In genomic region chr1:11041048-11041447, GRCh38 we compare ENCODE assay signal across 3 cellular contexts.
TF ChIP-seq lines count a peak whose summit lies in the region.

No MANE protein-coding gene starts in this region.

TF ChIP-seq in HEK293, 187 proteins besides CTCF, POLR2A, EP300 and RAD21:
- no peak for TF ChIP-seq KLF1 (tag by site-specific recombination; IDR thresholded peaks at IDR 0.05)
- no peak for TF ChIP-seq HOXA7 (CRISPR knock-in tag; IDR thresholded peaks at IDR 0.05; ENCODE audit: borderline replicate concordance)
- no peak for TF ChIP-seq ZNF707 (tag by site-specific recombination; IDR thresholded peaks at IDR 0.05)
- peak; percentile 96 for TF ChIP-seq ZNF366 (tag by site-specific recombination; conservative IDR thresholded peaks at IDR 0.05)
- TF ChIP-seq ZNF148 (tag by site-specific recombination; IDR thresholded peaks at IDR 0.05; ENCODE audit: borderline replicate concordance) = 0 out of 2 replicates have a peak, but pooled peaks have one; percentile 0
- peak; percentile 13 for TF ChIP-seq ZBTB17 (tag by site-specific recombination; IDR thresholded peaks at IDR 0.05)
- TF ChIP-seq ZNF416 (tag by site-specific recombination; IDR thresholded peaks at IDR 0.05) = no peak
- no peak for TF ChIP-seq ZNF629 (tag by site-specific recombination; IDR thresholded peaks at IDR 0.05)

TF ChIP-seq in IMR-90, 13 proteins besides CTCF, POLR2A, EP300 and RAD21:
- TF ChIP-seq USF2 (IDR thresholded peaks at IDR 0.05; ENCODE audit: low read depth, low read length) (no peak), RFX5 (IDR thresholded peaks at IDR 0.05; ENCODE audit: low read depth, low read length) (no peak), ELK1 (IDR thresholded peaks at IDR 0.05; ENCODE audit: borderline replicate concordance, low read depth, low read length) (no peak), MAFK (IDR thresholded peaks at IDR 0.05; ENCODE audit: low read depth, low read length) (no peak), BHLHE40 (IDR thresholded peaks at IDR 0.05; ENCODE audit: low read depth, low read length) (no peak), CHD1 (IDR thresholded peaks at IDR 0.05; ENCODE audit: low read depth, low read length) (no peak), NFE2L2 (IDR thresholded peaks at IDR 0.05; ENCODE audit: low read depth, low read length) (no peak), SMC3 (IDR thresholded peaks at IDR 0.05; ENCODE audit: low read depth, low read length) (no peak), MAZ (IDR thresholded peaks at IDR 0.05; ENCODE audit: borderline replicate concordance, low read depth, low read length) (no peak), CEBPB (IDR thresholded peaks at IDR 0.05; ENCODE audit: low read depth, low read length) (no peak), MXI1 (IDR thresholded peaks at IDR 0.05; ENCODE audit: borderline replicate concordance, low read depth, low read length) (no peak), RCOR1 (IDR thresholded peaks at IDR 0.05; ENCODE audit: insufficient replicate concordance, low read length) (no peak), FOS (IDR thresholded peaks at IDR 0.05; ENCODE audit: low read depth, low read length) (no peak)

TF ChIP-seq in H1, 55 proteins besides CTCF, POLR2A, EP300 and RAD21:
- TF ChIP-seq CREB1 (IDR thresholded peaks at IDR 0.05) = no peak
- TF ChIP-seq TEAD4 (IDR thresholded peaks at IDR 0.05; ENCODE audit: low read depth, low read length) = no peak
- no peak for TF ChIP-seq EGR1 (IDR thresholded peaks at IDR 0.05; ENCODE audit: borderline replicate concordance, low read depth, low read length)
- no peak for TF ChIP-seq TCF12 (IDR thresholded peaks at IDR 0.05; ENCODE audit: low read depth, low read length)
- no peak for TF ChIP-seq E2F6 (IDR thresholded peaks at IDR 0.05)
- TF ChIP-seq BRCA1 (IDR thresholded peaks at IDR 0.05; ENCODE audit: low read depth, low read length) = no peak
- no peak for TF ChIP-seq SIRT6 (IDR thresholded peaks at IDR 0.05; ENCODE audit: low read length)
- no peak for TF ChIP-seq CBX8 (IDR thresholded peaks at IDR 0.05; ENCODE audit: borderline replicate concordance, low read depth, low read length)
- TF ChIP-seq BCL11A (IDR thresholded peaks at IDR 0.05; ENCODE audit: low read depth in 2 of 2, low read length in 2 of 2) = no peak
- no peak for TF ChIP-seq ASH2L (IDR thresholded peaks at IDR 0.05; ENCODE audit: low read length)
- no peak for TF ChIP-seq GTF2F1 (IDR thresholded peaks at IDR 0.05; ENCODE audit: borderline replicate concordance, low read depth, low read length)
- no peak for TF ChIP-seq JUN (IDR thresholded peaks at IDR 0.05; ENCODE audit: low read depth, low read length)
- no peak for TF ChIP-seq RFX5 (IDR thresholded peaks at IDR 0.05; ENCODE audit: borderline replicate concordance, low read depth, low read length)
- no peak for TF ChIP-seq USF2 (IDR thresholded peaks at IDR 0.05; ENCODE audit: low read length)
- no peak for TF ChIP-seq BACH1 (IDR thresholded peaks at IDR 0.05; ENCODE audit: low read length)
- no peak for TF ChIP-seq CHD7 (IDR thresholded peaks at IDR 0.05; ENCODE audit: insufficient replicate concordance, low read length)
- no peak for TF ChIP-seq CHD2 (IDR thresholded peaks at IDR 0.05; ENCODE audit: low read length)
- no peak for TF ChIP-seq SUZ12 (IDR thresholded peaks at IDR 0.05; ENCODE audit: low read length)
